Comparison of ENCODE assay signal across 7 cellular contexts in the genomic region with DNA sequence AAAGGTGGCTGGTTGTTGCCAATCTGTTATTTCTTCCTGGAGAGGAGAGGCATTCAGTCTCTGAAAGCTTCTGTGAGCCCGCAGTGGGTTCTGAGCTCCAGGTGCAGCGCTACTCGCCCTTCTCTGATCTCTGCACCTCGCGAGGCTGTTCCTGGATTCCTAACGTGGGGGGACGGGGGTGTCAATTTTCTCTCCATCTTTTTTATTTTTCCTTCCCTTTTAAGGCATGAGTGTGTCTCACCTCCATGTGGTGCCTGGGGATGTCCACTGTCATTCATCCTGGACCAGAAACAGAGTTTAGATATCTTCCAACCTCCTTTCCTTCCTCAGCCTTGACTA. TPM values are rescaled to one million over a fixed set of nuclear protein-coding genes. Genes with fewer than 3 reads are reported as not detected.
DNase-seq lines count a peak whose midpoint lies in the region; ATAC-seq and TF ChIP-seq lines count a peak whose summit lies in the region.

No MANE protein-coding gene starts in this region.

- POLR2A ChIA-PET in T-cell (lab: Charles Lee), result no interaction called here

- H3K4me1 Mint-ChIP-seq in T-cell, result peaks cover 5 to 13% (median 7%) of the 10 kb centered on the region in 3 donors

- WGBS in gastroesophageal sphincter (ENCODE audit: low coverage in 1 of 2), 2 donors, result 2 to 13% methylated on average over 6 to 7 of the region's 7 CpGs

- H3K27me3 Mint-ChIP-seq in T-cell, result no peaks in the 10 kb centered on the region

- H3K9me3 Mint-ChIP-seq in T-cell, result peaks cover 23 to 68% (median 58%) of the 10 kb centered on the region in 3 donors

- TF ChIP-seq CTCF in GM12865 (IDR thresholded peaks at IDR 0.05; ENCODE audit: insufficient read depth, low read depth, low read length, missing control alignments) (no peak), gastroesophageal sphincter (IDR thresholded peaks at IDR 0.05) (no peak)

- H3K36me3 ChIP-seq in gastroesophageal sphincter (no peaks in the 10 kb centered on the region), rectal smooth muscle tissue (ENCODE audit: control insufficient read depth, insufficient read depth, low read length) (no peaks in the 10 kb centered on the region)

- peaks cover 0 to 98% (median 6%) of the 10 kb centered on the region in 3 donors for H3K9me3 ChIP-seq in gastroesophageal sphincter

- H3K36me3 Mint-ChIP-seq in T-cell, result peaks cover 43% of the 10 kb centered on the region

- ATAC-seq in T-cell (replicated peaks in 1 of 4) (no peak), gastroesophageal sphincter (no peak), GM18867 (IDR thresholded peaks at IDR 0.05; ENCODE audit: unreplicated experiment) (no peak)

- no peak for DNase-seq in GM12865 (ENCODE audit: low read depth)
- DNase-seq in T-cell, result no peak
- DNase-seq in NCI-H1417 (lab: John Stamatoyannopoulos, UW), result no peak
- DNase-seq in activated CD4-positive, alpha-beta T cell treated with anti-CD3 and anti-CD28 coated beads, Interleukin-2, amount 50 U/mL, for 1 hour, result no peak

- H3K9ac ChIP-seq in rectal smooth muscle tissue (ENCODE audit: low read length), result peak overlapping the region; percentile 47

- peak overlapping the region; percentile 22 to 57 for H3K27ac Mint-ChIP-seq in T-cell

- H3K4me3 ChIP-seq in GM12865 (ENCODE audit: low read depth, low read length), result peak overlapping the region; percentile 48
- H3K4me3 ChIP-seq in gastroesophageal sphincter, result peak overlapping the region; percentile 11 to 46
- H3K4me3 ChIP-seq in rectal smooth muscle tissue (ENCODE audit: low read length), result peak overlapping the region; percentile 75

- H3K27me3 ChIP-seq in gastroesophageal sphincter (no peaks in the 10 kb centered on the region), rectal smooth muscle tissue (ENCODE audit: control insufficient read depth, insufficient read depth, low read length) (no peaks in the 10 kb centered on the region)

- H3K27ac ChIP-seq in gastroesophageal sphincter (peak overlapping the region in 2 of 4 donors; percentile 57 to 74), rectal smooth muscle tissue (ENCODE audit: low read depth, low read length) (peak overlapping the region; percentile 61)

- H3K4me1 ChIP-seq in gastroesophageal sphincter, result no peaks in the 10 kb centered on the region
- H3K4me1 ChIP-seq in rectal smooth muscle tissue (ENCODE audit: control insufficient read depth, insufficient read depth, low read length), result no peaks in the 10 kb centered on the region

- H3K4me3 Mint-ChIP-seq in T-cell, result peak overlapping the region; percentile 18 to 80 (median 35)

- CTCF ChIA-PET in T-cell (lab: Charles Lee), result no interaction called here

- no peak for TF ChIP-seq EP300 in gastroesophageal sphincter (IDR thresholded peaks at IDR 0.05)

- no peak for TF ChIP-seq POLR2A in gastroesophageal sphincter (IDR thresholded peaks at IDR 0.05)

RNA-seq across cellular contexts. Expression of a gene that starts 0.6 kb away (rescaled TPM):
- total RNA-seq in T-cell, result 1 to 10 TPM in 1 of 5 donors, under 1 TPM in 4; 0.16 to 1.2 (median 0.25) TPM
- total RNA-seq in gastroesophageal sphincter, result 1 to 10 TPM in 3 of 4 donors, under 1 TPM in 1; 0.37 to 1.9 (median 1.4) TPM

RNA-seq across cellular contexts. Expression of a gene that starts 44.5 kb away (rescaled TPM):
- 10 to 100 TPM in 3 of 5 donors, 1 to 10 TPM in 2; 5.9 to 14.2 (median 11.4) TPM for total RNA-seq in T-cell
- total RNA-seq in gastroesophageal sphincter, result 10 to 100 TPM in 1 of 4 donors, 1 to 10 TPM in 3; 5.6 to 15.6 (median 7.9) TPM

RNA-seq across cellular contexts. Expression of a gene that starts 48.0 kb away (rescaled TPM):
- total RNA-seq in T-cell (10 to 100 TPM; 17.6 to 45.5 (median 43.9) TPM), gastroesophageal sphincter (10 to 100 TPM; 10.6 to 19.3 (median 14.7) TPM)
